In the genomic region with DNA sequence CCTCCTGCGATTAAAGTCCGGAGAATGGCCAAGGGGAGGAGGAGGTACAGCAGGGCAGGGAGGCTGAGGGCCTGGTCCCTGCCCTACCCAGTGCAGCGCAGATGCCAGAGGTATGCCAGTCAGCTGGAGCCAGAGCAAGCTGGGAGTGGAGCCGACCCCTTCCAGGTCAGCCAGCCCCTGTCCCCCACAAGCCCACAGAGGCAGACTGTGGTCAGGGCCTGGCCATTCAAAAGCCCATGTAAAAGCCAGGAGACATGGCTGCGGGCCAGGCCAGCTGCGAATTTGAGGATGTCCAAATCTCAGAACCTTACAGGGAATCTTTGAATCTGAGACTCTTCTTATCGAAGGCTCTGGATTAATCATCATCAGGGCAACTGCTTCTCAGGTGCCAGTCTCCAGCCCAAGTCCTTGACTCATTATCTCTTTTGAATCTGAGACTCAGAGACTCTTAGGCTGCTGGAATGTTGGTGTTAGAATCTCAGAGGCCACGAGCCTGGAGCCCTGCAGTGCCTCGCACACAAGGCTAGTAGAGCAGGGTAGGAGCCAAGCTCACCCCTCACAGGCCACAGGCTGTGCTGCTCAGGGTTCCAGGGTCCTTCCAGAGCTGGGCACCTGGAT, we compare ENCODE assay signal across 8 cellular contexts. TPM values are rescaled to one million over a fixed set of nuclear protein-coding genes. Genes with fewer than 3 reads are reported as not detected.
DNase-seq lines count a peak whose midpoint lies in the region; ATAC-seq and FAIRE-seq lines count a peak whose summit lies in the region.

No MANE protein-coding gene starts in this region.

- no peak for ATAC-seq in GM19467 (IDR thresholded peaks at IDR 0.05; ENCODE audit: unreplicated experiment)
- no peak for ATAC-seq in GM18858 (IDR thresholded peaks at IDR 0.05; ENCODE audit: unreplicated experiment)

- DNase-seq in HTR-8/SVneo (ENCODE audit: insufficient read length, low spot score) (peak; percentile 10), caudate nucleus (lab: John Stamatoyannopoulos, UW) (no peak), mesenteric fat pad (ENCODE audit: low spot score) (no peak)
- no peak for DNase-seq in stimulated activated CD4-positive, alpha-beta T cell treated with anti-CD3 and anti-CD28 coated beads, Interleukin-1b, Interleukin-23, amount 100 ng/mL, for 48 hours

- no peaks in the 10 kb centered on the region for H3K27me3 ChIP-seq in layer of hippocampus (ENCODE audit: control insufficient read depth, insufficient read depth, low read length)

- no peak for FAIRE-seq in HTR-8/SVneo (lab: Jason Lieb, UNC)

- H3K27ac ChIP-seq in caudate nucleus (ENCODE audit: low read depth, low read length) (peak overlapping the region; percentile 6), layer of hippocampus (ENCODE audit: low read depth, low read length) (peak overlapping the region; percentile 13), temporal lobe (ENCODE audit: low read depth, low read length) (peak overlapping the region; percentile 45)

RNA-seq across cellular contexts. Expression of a gene that starts 0.6 kb away (rescaled TPM):
- 14.0 TPM for total RNA-seq in temporal lobe
- total RNA-seq in mesenteric fat pad, result 15.4 TPM

RNA-seq across cellular contexts. Expression of a gene that starts 55.8 kb away (rescaled TPM):
- 105 TPM for total RNA-seq in temporal lobe
- 77.6 TPM for total RNA-seq in mesenteric fat pad
